ENCODE assay signal across 8 cellular contexts in genomic region chr15:79922512-79923067, GRCh38. TPM values are rescaled to one million over a fixed set of nuclear protein-coding genes. Genes with fewer than 3 reads are reported as not detected.
DNase-seq lines count a peak whose midpoint lies in the region; ATAC-seq, FAIRE-seq and TF ChIP-seq lines count a peak whose summit lies in the region.

No MANE protein-coding gene starts in this region.

- H2BK120ac ChIP-seq in H9 (ENCODE audit: low read depth, low read length, poor library complexity, severe bottlenecking), result no peak overlapping the region

- no peak overlapping the region for H2AK5ac ChIP-seq in H9 (ENCODE audit: insufficient read length, low read length)

- DNase-seq in H9 (peak; percentile 66), SW480 (ENCODE audit: low spot score) (peak; percentile 6), small intestine (no peak), OCI-M2 (lab: John Stamatoyannopoulos, UW; ENCODE audit: unreplicated experiment) (no peak), D341Med (ENCODE audit: low spot score) (no peak), NOMO-1 (lab: John Stamatoyannopoulos, UW; ENCODE audit: unreplicated experiment in 2 of 2) (no peak)

- H3K4me2 ChIP-seq in H9 (ENCODE audit: insufficient read depth, insufficient read length, low read length), result peak overlapping the region; percentile 92

- H3K18ac ChIP-seq in H9 (ENCODE audit: insufficient read length, low read depth, low read length), result peak overlapping the region; percentile 89

- peak overlapping the region; percentile 94 for H3K9ac ChIP-seq in H9 (ENCODE audit: extremely low read depth, insufficient read length, low read length)

- no peak overlapping the region for H3K4ac ChIP-seq in H9 (ENCODE audit: low read depth, low read length)

- no peak overlapping the region for H4K8ac ChIP-seq in H9 (replicated peaks; ENCODE audit: insufficient read length, low read depth, low read length)

- no peak overlapping the region for H2BK15ac ChIP-seq in H9 (ENCODE audit: low read depth, low read length)

- ATAC-seq in gastroesophageal sphincter, result no peak
- no peak for ATAC-seq in HG02642 (IDR thresholded peaks at IDR 0.05; ENCODE audit: poor library complexity, unreplicated experiment)

- peaks cover 11 to 20% of the 10 kb centered on the region in 2 experiments for H3K4me1 Mint-ChIP-seq in H9

- H2AFZ ChIP-seq in H9 (ENCODE audit: low read length), result no peak overlapping the region

- no peak for TF ChIP-seq CTCF in H9 (conservative IDR thresholded peaks at IDR 0.05)
- TF ChIP-seq CTCF in gastroesophageal sphincter (IDR thresholded peaks at IDR 0.05), result no peak

- no peaks in the 10 kb centered on the region for H4K20me1 ChIP-seq in H9 (ENCODE audit: control insufficient read depth, insufficient read depth, insufficient read length)

- H3K27me3 ChIP-seq in H9 (ENCODE audit: insufficient read depth, low read length) (no peaks in the 10 kb centered on the region), gastroesophageal sphincter (no peaks in the 10 kb centered on the region), small intestine (ENCODE audit: control insufficient read depth in 2 of 2, insufficient read depth in 2 of 2, low read length in 2 of 2) (no peaks in the 10 kb centered on the region)

- peaks cover 48 to 49% of the 10 kb centered on the region in 2 experiments for H3K9me3 Mint-ChIP-seq in H9

- peak overlapping the region; percentile 61 to 90 for H3K4me3 ChIP-seq in gastroesophageal sphincter
- peak overlapping the region; percentile 85 to 91 for H3K4me3 ChIP-seq in small intestine (ENCODE audit: low read depth in 1 of 2, low read length in 2 of 2)

- H3K27me3 Mint-ChIP-seq in H9 (ENCODE audit: low read depth), result no peaks in the 10 kb centered on the region; the same call in 1 of the 2 replicates

- H2BK20ac ChIP-seq in H9 (ENCODE audit: low read depth, low read length, poor library complexity, severe bottlenecking), result no peak overlapping the region

- H3K9me3 ChIP-seq in H9 (ENCODE audit: control insufficient read depth, low read depth, low read length) (peaks cover 8% of the 10 kb centered on the region), gastroesophageal sphincter (peaks cover 0 to 45% (median 0%) of the 10 kb centered on the region in 3 donors), small intestine (ENCODE audit: control insufficient read depth, low read depth) (peaks cover 1% of the 10 kb centered on the region)

- no peak for TF ChIP-seq EP300 in gastroesophageal sphincter (IDR thresholded peaks at IDR 0.05)

- H3K23me2 ChIP-seq in H9 (ENCODE audit: insufficient read length, low read depth, low read length, poor library complexity, severe bottlenecking), result peaks cover 7% of the 10 kb centered on the region

- H3K23ac ChIP-seq in H9 (ENCODE audit: insufficient read length, low read depth, low read length), result no peak overlapping the region

- H3K27ac ChIP-seq in H9 (ENCODE audit: insufficient read length, low read depth, low read length) (no peak overlapping the region), gastroesophageal sphincter (peak overlapping the region; percentile 80 to 97 (median 96)), small intestine (ENCODE audit: low read depth in 1 of 2, low read length in 1 of 2) (peak overlapping the region; percentile 28 to 91)

- TF ChIP-seq POLR2A in gastroesophageal sphincter (IDR thresholded peaks at IDR 0.05), result no peak

- no peak overlapping the region for H4K91ac ChIP-seq in H9 (ENCODE audit: insufficient read length, low read depth, low read length)

- H2BK12ac ChIP-seq in H9 (ENCODE audit: insufficient read length, low read depth, low read length), result no peak overlapping the region

- H3K79me2 ChIP-seq in H9 (ENCODE audit: insufficient read depth, low read length), result peaks cover 15% of the 10 kb centered on the region; the same call in 1 of the 2 replicates

- no peaks in the 10 kb centered on the region for H3K79me1 ChIP-seq in H9 (ENCODE audit: insufficient read depth, low read depth, low read length, poor library complexity, severe bottlenecking)

- H3K56ac ChIP-seq in H9 (ENCODE audit: insufficient read length, low read depth, low read length), result no peak overlapping the region

- H3K27ac Mint-ChIP-seq in H9, result peak overlapping the region; percentile 92 to 98 (median 96)

- H4K5ac ChIP-seq in H9 (ENCODE audit: insufficient read length, low read depth, low read length), result no peak overlapping the region

- H3K4me1 ChIP-seq in H9 (ENCODE audit: insufficient read depth, low read length), result no peaks in the 10 kb centered on the region
- H3K4me1 ChIP-seq in gastroesophageal sphincter, result peaks cover 0 to 20% (median 0%) of the 10 kb centered on the region in 3 donors
- H3K4me1 ChIP-seq in small intestine (ENCODE audit: control insufficient read depth in 2 of 2, insufficient read depth in 1 of 2, low read depth in 1 of 2, low read length in 1 of 2), result peaks cover 4 to 5% of the 10 kb centered on the region in 2 donors

- H3K36me3 ChIP-seq in gastroesophageal sphincter (peaks cover 0 to 31% of the 10 kb centered on the region in 2 donors), small intestine (ENCODE audit: control insufficient read depth in 2 of 2, insufficient read depth in 2 of 2, low read length in 2 of 2) (peaks cover 0 to 8% of the 10 kb centered on the region in 2 donors)

- FAIRE-seq in small intestine (lab: Jason Lieb, UNC), result no peak

- H3K36me3 Mint-ChIP-seq in H9 (ENCODE audit: insufficient read depth in 1 of 3, low read depth in 3 of 3), result peaks cover 53 to 59% (median 53%) of the 10 kb centered on the region in 3 experiments

- peak overlapping the region; percentile 98 to 99 for H3K4me3 Mint-ChIP-seq in H9

- peak overlapping the region; percentile 95 for H3K14ac ChIP-seq in H9 (ENCODE audit: insufficient read depth, low read length)

- H2BK5ac ChIP-seq in H9 (ENCODE audit: insufficient read length, low read length), result no peak overlapping the region

- no peak overlapping the region for H3T11ph ChIP-seq in H9 (ENCODE audit: low read length)

- whole genome bisulfite sequencing in H9 (ENCODE audit: extremely low coverage, insufficient read length, low lambda C conversion rate), result no CpG with 5 or more reads among the region's 17 CpGs
- 0 to 23% methylated on average over 2 to 12 of the region's 17 CpGs for WGBS in gastroesophageal sphincter (ENCODE audit: low coverage in 1 of 2), 2 donors
- 7 to 20% (median 15%) methylated on average over 17 of the region's 17 CpGs for WGBS in small intestine, 3 donors

RNA-seq across cellular contexts. Expression of gene MTHFS, which starts 25.8 kb away (rescaled TPM):
- total RNA-seq in H9 (2021) (36.9 and 39.9 TPM in 2 replicates), gastroesophageal sphincter (10 to 100 TPM in 2 of 4 donors, 1 to 10 TPM in 2; 7.9 to 12.8 (median 11.0) TPM)
- polyA plus RNA-seq in small intestine, result 100 to 1,000 TPM in 2 of 3 donors, 10 to 100 TPM in 1; 72.6 to 221 (median 145) TPM

RNA-seq across cellular contexts. Expression of gene BCL2A1, which starts 48.4 kb away (rescaled TPM):
- total RNA-seq in H9 (2021) (not detected in 2 replicates), gastroesophageal sphincter (10 to 100 TPM in 1 of 4 donors, under 1 TPM in 1, not detected in 2; 0.62 to 13.3 TPM)
- polyA plus RNA-seq in small intestine, result 1 to 10 TPM; 2.0 to 5.1 (median 2.4) TPM

Comparison
In these comparisons a context has a peak if more than half of its experiments do, and no peak if none do; other contexts are left out.
1. DNase-seq: peak in H9 (single experiment) and SW480 (single experiment); none in small intestine (single experiment), OCI-M2 (single experiment), D341Med (single experiment) and NOMO-1 (0 of 2).